ENCODE assay signal across 10 cellular contexts in the genomic region with DNA sequence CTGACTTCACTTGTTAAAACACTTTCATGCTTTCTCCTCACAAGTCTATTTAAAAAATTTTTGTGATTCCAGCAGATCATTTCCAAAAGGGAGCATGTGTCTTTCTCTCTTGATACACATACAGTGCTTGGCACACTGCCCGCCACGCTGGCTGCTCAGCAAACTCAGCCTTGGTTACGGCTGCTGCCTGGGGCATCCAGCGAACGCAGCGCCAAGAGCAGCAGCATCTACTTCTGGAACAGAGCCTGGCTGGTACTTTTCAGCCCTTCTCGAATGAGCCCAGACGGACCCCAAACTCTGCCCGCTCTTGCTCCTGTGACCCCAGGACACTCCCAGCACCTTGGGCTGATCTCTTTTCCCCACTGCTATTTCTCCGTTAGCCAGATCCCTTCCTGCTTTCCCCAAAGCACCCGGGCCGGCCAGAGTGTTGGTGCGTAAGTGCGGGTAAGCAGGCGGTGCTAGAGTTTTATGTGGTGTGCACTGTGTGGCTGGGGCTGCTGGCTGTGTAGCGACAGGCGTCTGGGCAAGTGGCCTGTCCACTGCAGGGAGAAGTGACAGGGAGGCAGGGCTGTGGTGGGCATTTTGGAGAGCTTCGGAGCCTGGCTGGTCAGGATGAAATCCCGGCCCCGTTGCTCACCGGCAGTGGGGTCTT.
DNase-seq lines count a peak whose midpoint lies in the region; ATAC-seq and TF ChIP-seq lines count a peak whose summit lies in the region.
"Had no signal": no experiment of that assay in that cellular context is flagged by ENCODE, and none has a peak within 500 bp of the region (broad histone marks: within the 10 kb centered on the region; RNA-seq: fewer than 3 reads in every experiment).

No MANE protein-coding gene starts in this region.

- H3K27me3 ChIP-seq in BJ (ENCODE audit: control insufficient read depth, insufficient read depth, low read length), result no peaks in the 10 kb centered on the region

- CTCF ChIA-PET in BJ (lab: Yijun Ruan, JAX), result no interaction called here

- peak; percentile 23 for DNase-seq in BJ (ENCODE audit: low read depth)
- peak; percentile 36 for DNase-seq in NCI-H2196 treated with DMSO at 0.1 percent for 48 hours (lab: John Stamatoyannopoulos, UW; ENCODE audit: unreplicated experiment)
- peak; percentile 82 for DNase-seq in fibroblast of gingiva (ENCODE audit: low read depth)
- DNase-seq in neural crest cell (ENCODE audit: low read depth, low spot score), result no peak
- no peak for DNase-seq in activated CD4-positive, alpha-beta T cell treated with anti-CD3 and anti-CD28 coated beads, Interleukin-2, amount 50 U/mL, for 48 hours
- no peak for DNase-seq in GM20000 (ENCODE audit: low spot score)
- DNase-seq in SIG-M5 (lab: John Stamatoyannopoulos, UW), result no peak

- no peaks in the 10 kb centered on the region for H3K27me3 Mint-ChIP-seq in neural crest cell (ENCODE audit: low read depth)

- H3K36me3 Mint-ChIP-seq in neural crest cell (ENCODE audit: low read depth), result peaks cover 10% of the 10 kb centered on the region

- H3K4me1 Mint-ChIP-seq in neural crest cell, result no peaks in the 10 kb centered on the region

- no peak overlapping the region for H3K4me3 ChIP-seq in BJ (ENCODE audit: low read depth, low read length)
- H3K4me3 ChIP-seq: skin epidermis had no signal

- H3K9me3 Mint-ChIP-seq in neural crest cell, result no peaks in the 10 kb centered on the region
- H3K9me3 Mint-ChIP-seq: activated T-helper 2 cell treated with anti-CD3 and anti-CD28 coated beads, Interferon-gamma antibody, Interleukin-2, Interleukin-4, amounts not matched to agents 10 μg/mL and 5 μg/mL and 100 μg/mL, durations not matched to agents 14 hours and 24 hours and 36 hours had no signal

- H3K27ac Mint-ChIP-seq in neural crest cell (ENCODE audit: unreplicated experiment), result peak overlapping the region; percentile 27
- H3K27ac Mint-ChIP-seq: activated T-helper 2 cell treated with anti-CD3 and anti-CD28 coated beads, Interferon-gamma antibody, Interleukin-2, Interleukin-4, amounts not matched to agents 10 μg/mL and 5 μg/mL and 100 μg/mL, durations not matched to agents 14 hours and 24 hours and 36 hours had no signal

- TF ChIP-seq CTCF in BJ (IDR thresholded peaks at IDR 0.05; ENCODE audit: insufficient read depth, low read depth, low read length), result no peak
- no peak for TF ChIP-seq CTCF in neural crest cell (conservative IDR thresholded peaks at IDR 0.05)
- no peak for TF ChIP-seq CTCF in GM20000 (IDR thresholded peaks at IDR 0.05; ENCODE audit: extremely low read depth, missing control alignments)

- ATAC-seq in HG02884 (IDR thresholded peaks at IDR 0.05; ENCODE audit: unreplicated experiment), result no peak

- peaks cover 15% of the 10 kb centered on the region for H3K36me3 ChIP-seq in BJ (ENCODE audit: control insufficient read depth, insufficient read depth, low read length)

- no peak overlapping the region for H3K4me3 Mint-ChIP-seq in neural crest cell

- POLR2A ChIA-PET in BJ (lab: Charles Lee), result no interaction called here

Comparison
In these comparisons a context has a peak if more than half of its experiments do, and no peak if none do; other contexts are left out.
1. DNase-seq: peak in BJ (single experiment), NCI-H2196 treated with DMSO at 0.1 percent for 48 hours (single experiment) and fibroblast of gingiva (single experiment); none in neural crest cell (single experiment), activated CD4-positive, alpha-beta T cell treated with anti-CD3 and anti-CD28 coated beads, Interleukin-2, amount 50 U/mL, for 48 hours (0 of 2), GM20000 (single experiment) and SIG-M5 (single experiment).